Comparison of ENCODE assay signal across 8 cellular contexts in the genomic region with DNA sequence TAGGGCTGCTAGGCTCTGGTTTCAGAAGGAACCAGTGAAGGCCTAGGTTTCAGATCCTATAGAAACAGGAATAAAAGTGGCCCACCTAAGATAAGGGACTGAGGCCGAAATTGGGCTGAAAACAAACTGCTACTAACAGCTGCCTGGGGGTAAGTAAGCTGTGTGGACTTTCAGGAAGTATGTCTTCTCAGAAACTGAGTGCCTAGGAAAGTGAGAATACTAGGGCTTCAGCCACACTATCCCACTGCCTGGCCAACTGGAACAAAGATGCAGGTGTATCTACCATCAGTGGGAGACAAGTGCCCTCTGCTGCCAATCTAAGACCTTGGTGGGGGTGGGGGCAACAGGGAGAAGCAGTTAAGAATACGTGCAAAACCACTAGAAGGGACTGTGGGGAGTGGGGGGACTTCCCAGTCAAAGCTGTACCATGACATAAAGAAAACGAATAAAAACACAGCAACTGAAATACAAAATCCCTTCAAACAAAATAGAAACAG.
DNase-seq lines count a peak whose midpoint lies in the region; ATAC-seq and TF ChIP-seq lines count a peak whose summit lies in the region.

No MANE protein-coding gene starts in this region.

- peaks cover 4% of the 10 kb centered on the region for H3K36me3 Mint-ChIP-seq in central memory CD8-positive, alpha-beta T cell (ENCODE audit: insufficient read depth)
- peaks cover 9% of the 10 kb centered on the region for H3K36me3 Mint-ChIP-seq in Caco-2 (ENCODE audit: insufficient read depth, unreplicated experiment)

- no peak overlapping the region for H3K4me3 Mint-ChIP-seq in central memory CD8-positive, alpha-beta T cell
- H3K4me3 Mint-ChIP-seq in Caco-2 (ENCODE audit: unreplicated experiment), result no peak overlapping the region

- BruUV-seq in Caco-2 (replicated peaks; lab: Mats Ljungman, UMichigan), result no TSS peak

- H3K27ac Mint-ChIP-seq in central memory CD8-positive, alpha-beta T cell (ENCODE audit: low read depth), result no peak overlapping the region
- no peak overlapping the region for H3K27ac Mint-ChIP-seq in Caco-2 (ENCODE audit: unreplicated experiment)

- POLR2A ChIA-PET in Caco-2 (lab: Charles Lee), result no interaction called here

- no peaks in the 10 kb centered on the region for H3K36me3 ChIP-seq in Caco-2 (ENCODE audit: control insufficient read depth, insufficient read depth, low read length)

- DNase-seq in T follicular helper cell (ENCODE audit: low read depth) (peak; percentile 38), OCI-M2 (lab: John Stamatoyannopoulos, UW; ENCODE audit: unreplicated experiment) (no peak), NCI-H146 (lab: John Stamatoyannopoulos, UW) (no peak), Caco-2 (no peak)
- DNase-seq in central memory CD8-positive, alpha-beta T cell (ENCODE audit: low spot score in 2 of 2), result peak in 1 of 2 donors; percentile 25
- peak; percentile 33 to 60 (median 52) for DNase-seq in stimulated activated naive CD4-positive, alpha-beta T cell (lab: John Stamatoyannopoulos, UW)

- H3K9me3 Mint-ChIP-seq in central memory CD8-positive, alpha-beta T cell, result no peaks in the 10 kb centered on the region
- H3K9me3 Mint-ChIP-seq in Caco-2 (ENCODE audit: unreplicated experiment), result no peaks in the 10 kb centered on the region

- no peaks in the 10 kb centered on the region for H3K27me3 Mint-ChIP-seq in central memory CD8-positive, alpha-beta T cell
- no peaks in the 10 kb centered on the region for H3K27me3 Mint-ChIP-seq in Caco-2 (ENCODE audit: insufficient read depth, unreplicated experiment)

- ATAC-seq in GM18519 (IDR thresholded peaks at IDR 0.05; ENCODE audit: low FRiP score, unreplicated experiment), result peak; percentile 69
- peak; percentile 88 for ATAC-seq in HG02759 (IDR thresholded peaks at IDR 0.05; ENCODE audit: unreplicated experiment)
- ATAC-seq in central memory CD8-positive, alpha-beta T cell (replicated peaks; ENCODE audit: extremely low read depth, poor library complexity, severe bottlenecking), result peak; percentile 85

- no peak overlapping the region for H3K4me3 ChIP-seq in Caco-2 (ENCODE audit: low read depth, low read length)

- H3K9me3 ChIP-seq in Caco-2, result no peaks in the 10 kb centered on the region

- no peak for TF ChIP-seq CTCF in Caco-2 (IDR thresholded peaks at IDR 0.05; ENCODE audit: insufficient read depth in 1 of 2, low read depth in 1 of 2, low read length in 1 of 2, severe bottlenecking in 1 of 2, unreplicated experiment in 1 of 2)

- H3K27me3 ChIP-seq in Caco-2 (replicated peaks; ENCODE audit: control insufficient read depth, insufficient read depth, low read length), result no peaks in the 10 kb centered on the region

- CTCF ChIA-PET in Caco-2 (lab: Charles Lee), result no interaction called here

- peaks cover 7% of the 10 kb centered on the region; the same call in 1 of the 2 replicates for H3K4me1 ChIP-seq in Caco-2

- intact Hi-C loops in Caco-2 (cut with micrococcal nuclease; ENCODE audit: unreplicated experiment), result loop anchor here (10.0 kb wide), 1 partner anchor 180 kb away; no protein-coding TSS in a partner anchor

- peaks cover 65% of the 10 kb centered on the region for H3K4me1 Mint-ChIP-seq in central memory CD8-positive, alpha-beta T cell
- H3K4me1 Mint-ChIP-seq in Caco-2 (ENCODE audit: low read depth, unreplicated experiment), result peaks cover under 1% of the 10 kb centered on the region

Comparison
In these comparisons a context has a peak if more than half of its experiments do, and no peak if none do; other contexts are left out.
1. DNase-seq: peak in T follicular helper cell (single experiment) and stimulated activated naive CD4-positive, alpha-beta T cell (6 of 6); none in OCI-M2 (single experiment), NCI-H146 (single experiment) and Caco-2 (0 of 2).
2. Peak in every context shown above with its lines, with median percentiles within 50 percentile points of each other: ATAC-seq.